26 cellular contexts compared by ENCODE assay signal in genomic region chr17:42241871-42242270, GRCh38. TPM values are rescaled to one million over a fixed set of nuclear protein-coding genes. Genes with fewer than 3 reads are reported as not detected.
"Had no signal": no experiment of that assay in that cellular context is flagged by ENCODE, and none has a peak within 500 bp of the region (broad histone marks: within the 10 kb centered on the region; RNA-seq: fewer than 3 reads in every experiment).

No MANE protein-coding gene starts in this region.

- ATAC-seq: activated CD8-positive, alpha-beta T cell treated with anti-CD3 and anti-CD28 coated beads for 36 hours; left cardiac atrium; mucosa of descending colon had no signal

- H3K27me3 ChIP-seq: adrenal gland, cardiac muscle cell, thyroid gland had no signal

- H3K27ac ChIP-seq: cardiac muscle cell, epithelial cell of prostate, thyroid gland had no signal

- H3K36me3 ChIP-seq: adrenal gland, cardiac muscle cell, thyroid gland had no signal

- DNase-seq: activated CD4-positive, alpha-beta T cell treated with anti-CD3 and anti-CD28 coated beads, Interleukin-2, amount 10 ng/mL, durations not matched to agents 24 days and 14 days; activated CD4-positive, CD25-positive, alpha-beta regulatory T cell; activated CD8-positive, alpha-beta T cell treated with anti-CD3 and anti-CD28 coated beads for 36 hours; activated naive CD4-positive, alpha-beta T cell treated with anti-CD3 and anti-CD28 coated beads, Interleukin-2, amount 50 U/mL, for 16 hours; endodermal cell; foreskin fibroblast; hippocampal formation; left cardiac atrium; mesenchymal stem cell; mucosa of descending colon; naive B cell; nucleus accumbens; posterior cingulate gyrus; stimulated activated CD4-positive, alpha-beta T cell treated with anti-CD3 and anti-CD28 coated beads, Interleukin-12 subunit alpha, Interleukin-12 subunit beta, amount 100 ng/mL, for 4 hours; stimulated activated CD4-positive, alpha-beta T cell treated with anti-CD3 and anti-CD28 coated beads, Interleukin-1b, Interleukin-23, amount 100 ng/mL, for 48 hours; stimulated activated CD8-positive, alpha-beta memory T cell treated with anti-CD3 and anti-CD28 coated beads, Interleukin-4, amount 100 ng/mL, for 48 hours; stimulated activated naive CD4-positive, alpha-beta T cell treated with Interleukin-2 at 50 U/mL for 16 hours; thyroid gland had no signal

- H3K9me3 ChIP-seq: adrenal gland, mucosa of descending colon, thyroid gland had no signal

- H3K4me3 ChIP-seq: adrenal gland, cardiac muscle cell, mucosa of descending colon, thyroid gland had no signal

- H3K27ac Mint-ChIP-seq: activated CD4-positive, alpha-beta T cell treated with anti-CD3 and anti-CD28 coated beads, Interleukin-2, amount 10 ng/mL, durations not matched to agents 24 days and 14 days; activated CD8-positive, alpha-beta T cell treated with anti-CD3 and anti-CD28 coated beads for 36 hours; endodermal cell had no signal

- H3K27me3 Mint-ChIP-seq: activated CD4-positive, alpha-beta T cell treated with anti-CD3 and anti-CD28 coated beads, Interleukin-2, amount 10 ng/mL, durations not matched to agents 24 days and 14 days; activated CD8-positive, alpha-beta T cell treated with anti-CD3 and anti-CD28 coated beads for 36 hours; naive B cell had no signal

- H3K4me3 Mint-ChIP-seq: activated CD4-positive, alpha-beta T cell treated with anti-CD3 and anti-CD28 coated beads, Interleukin-2, amount 10 ng/mL, durations not matched to agents 24 days and 14 days; activated CD8-positive, alpha-beta T cell treated with anti-CD3 and anti-CD28 coated beads for 36 hours; endodermal cell; naive B cell had no signal

- H3K36me3 Mint-ChIP-seq: naive B cell had no signal

- H3K9me3 Mint-ChIP-seq: activated CD4-positive, alpha-beta T cell treated with anti-CD3 and anti-CD28 coated beads, Interleukin-2, amount 10 ng/mL, durations not matched to agents 24 days and 14 days; activated CD8-positive, alpha-beta T cell treated with anti-CD3 and anti-CD28 coated beads for 36 hours; endodermal cell; naive B cell had no signal

RNA-seq across cellular contexts. Expression of gene HCRT, which starts 56.6 kb away (rescaled TPM):
- total RNA-seq: activated CD4-positive, alpha-beta T cell treated with anti-CD3 and anti-CD28 coated beads, Interleukin-2, amount 10 ng/mL, durations not matched to agents 24 days and 14 days; activated CD8-positive, alpha-beta T cell treated with anti-CD3 and anti-CD28 coated beads for 36 hours; adrenal gland; dermis microvascular lymphatic vessel endothelial cell; endodermal cell; left cardiac atrium; lower leg skin; mucosa of descending colon; renal cortical epithelial cell; subcutaneous adipose tissue; thyroid gland; urinary bladder had no signal
- polyA plus RNA-seq: adrenal gland, cardiac muscle cell, urinary bladder had no signal
